In the genomic region with DNA sequence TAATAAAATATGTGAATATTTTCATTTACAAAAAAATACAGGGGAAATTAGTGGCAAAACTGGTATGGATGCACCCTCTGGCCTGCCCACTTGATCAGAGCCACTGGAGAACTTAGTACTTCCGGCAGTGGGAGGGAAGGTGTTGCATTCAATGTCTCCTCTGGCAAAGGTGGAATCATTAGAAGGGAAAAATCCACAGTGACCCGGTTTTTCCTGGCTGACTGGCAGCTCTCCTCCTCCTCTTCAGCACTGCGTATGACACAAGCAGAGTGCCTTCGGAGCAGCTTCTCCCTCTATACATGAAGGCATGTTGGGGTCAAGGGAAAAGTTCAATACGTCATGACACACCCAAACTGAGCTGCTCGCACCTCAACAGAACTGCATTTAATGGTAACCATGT, we compare ENCODE assay signal across 29 cellular contexts.
"Had no signal": no experiment of that assay in that cellular context is flagged by ENCODE, and none has a peak within 500 bp of the region (broad histone marks: within the 10 kb centered on the region; RNA-seq: fewer than 3 reads in every experiment).

No MANE protein-coding gene starts in this region.

- H2AFZ ChIP-seq: hepatocyte had no signal

- H3K4me3 ChIP-seq: adrenal gland, body of pancreas, gastrocnemius medialis, heart right ventricle, hepatocyte had no signal

- H3K4me2 ChIP-seq: hepatocyte had no signal

- H3K4me3 Mint-ChIP-seq: activated B cell treated with CpG ODN at 0.5 μM for 24 hours; activated CD4-positive, alpha-beta memory T cell treated with anti-CD3 and anti-CD28 coated beads for 36 hours; activated CD4-positive, alpha-beta T cell treated with anti-CD3 and anti-CD28 coated beads for 36 hours; activated CD8-positive, alpha-beta T cell treated with anti-CD3 and anti-CD28 coated beads, Interleukin-2, amount 10 ng/mL, durations not matched to agents 7 days and 5 days; activated naive CD4-positive, alpha-beta T cell treated with anti-CD3 and anti-CD28 coated beads for 36 hours; activated naive CD4-positive, alpha-beta T cell treated with anti-CD3 and anti-CD28 coated beads, Interleukin-2, amount 50 U/mL, for 24 hours; activated naive CD8-positive, alpha-beta T cell treated with anti-CD3 and anti-CD28 coated beads for 36 hours; activated T-cell treated with anti-CD3 and anti-CD28 coated beads, Interleukin-2, amount 50 U/mL, for 4 hours; effector memory CD8-positive, alpha-beta T cell had no signal

- ATAC-seq: body of pancreas; effector memory CD8-positive, alpha-beta T cell had no signal

- DNase-seq: activated B cell treated with CpG ODN at 0.5 μM for 24 hours; activated T-cell treated with anti-CD3 and anti-CD28 coated beads for 4 hours; activated T-cell treated with anti-CD3 and anti-CD28 coated beads, Interleukin-2, amount 50 U/mL, for 4 hours; amygdala; aorta; body of pancreas; cortex of kidney; dermis blood vessel endothelial cell; effector CD4-positive, alpha-beta T cell; effector memory CD8-positive, alpha-beta T cell; foreskin keratinocyte; glutamatergic neuron; heart right ventricle; T1000; WERI-Rb-1 had no signal

- H3K4me1 Mint-ChIP-seq: activated B cell treated with CpG ODN at 0.5 μM for 24 hours had no signal

- H3K4me1 ChIP-seq: adrenal gland, body of pancreas, foreskin keratinocyte, heart right ventricle had no signal

- H3K27ac Mint-ChIP-seq: activated B cell treated with CpG ODN at 0.5 μM for 24 hours; activated naive CD4-positive, alpha-beta T cell treated with anti-CD3 and anti-CD28 coated beads for 36 hours; effector memory CD8-positive, alpha-beta T cell had no signal

- H3K9me3 Mint-ChIP-seq: activated B cell treated with CpG ODN at 0.5 μM for 24 hours; activated CD4-positive, alpha-beta memory T cell treated with anti-CD3 and anti-CD28 coated beads for 36 hours; activated naive CD4-positive, alpha-beta T cell treated with anti-CD3 and anti-CD28 coated beads for 36 hours; activated naive CD4-positive, alpha-beta T cell treated with anti-CD3 and anti-CD28 coated beads, Interleukin-2, amount 50 U/mL, for 24 hours; activated naive CD8-positive, alpha-beta T cell treated with anti-CD3 and anti-CD28 coated beads for 36 hours; activated naive CD8-positive, alpha-beta T cell treated with anti-CD3 and anti-CD28 coated beads, Interleukin-2, amount 50 U/mL, for 24 hours; activated T-cell treated with anti-CD3 and anti-CD28 coated beads, Interleukin-2, amount 50 U/mL, for 4 hours; activated T-helper 1 cell treated with anti-CD3 and anti-CD28 coated beads, Interleukin-12 subunit alpha, Interleukin-12 subunit beta, Interleukin-2, Interleukin-4 antibody, amounts not matched to agents 30 ng/mL and 10 ng/mL and 1 ng/mL, durations not matched to agents 14 hours and 24 hours and 36 hours; activated T-helper 2 cell treated with anti-CD3 and anti-CD28 coated beads, Interferon-gamma antibody, Interleukin-2, Interleukin-4, amounts not matched to agents 10 μg/mL and 5 μg/mL and 100 μg/mL, durations not matched to agents 14 hours and 24 hours and 36 hours; effector memory CD8-positive, alpha-beta T cell had no signal

- H3K27ac ChIP-seq: adrenal gland, body of pancreas, epithelial cell of prostate, foreskin keratinocyte, heart right ventricle, hepatocyte, WERI-Rb-1 had no signal

- H3K9me3 ChIP-seq: adrenal gland, body of pancreas, gastrocnemius medialis, heart right ventricle had no signal

- H3K27me3 ChIP-seq: adrenal gland, body of pancreas, foreskin keratinocyte, gastrocnemius medialis, heart right ventricle, hepatocyte had no signal

- H3K79me2 ChIP-seq: hepatocyte had no signal

- H3K27me3 Mint-ChIP-seq: activated B cell treated with CpG ODN at 0.5 μM for 24 hours; activated CD4-positive, alpha-beta memory T cell treated with anti-CD3 and anti-CD28 coated beads for 36 hours; activated CD4-positive, alpha-beta T cell treated with anti-CD3 and anti-CD28 coated beads for 36 hours; activated CD4-positive, alpha-beta T cell treated with anti-CD3 and anti-CD28 coated beads, Interleukin-2, amount 10 ng/mL, durations not matched to agents 24 days and 14 days; activated naive CD4-positive, alpha-beta T cell treated with anti-CD3 and anti-CD28 coated beads, Interleukin-2, amount 50 U/mL, for 24 hours; activated naive CD8-positive, alpha-beta T cell treated with anti-CD3 and anti-CD28 coated beads for 36 hours; activated naive CD8-positive, alpha-beta T cell treated with anti-CD3 and anti-CD28 coated beads, Interleukin-2, amount 50 U/mL, for 24 hours; effector memory CD8-positive, alpha-beta T cell had no signal
